8 cellular contexts compared by ENCODE assay signal in genomic region chr1:12231276-12231595, GRCh38. TPM values are rescaled to one million over a fixed set of nuclear protein-coding genes. Genes with fewer than 3 reads are reported as not detected.
DNase-seq lines count a peak whose midpoint lies in the region; ATAC-seq and TF ChIP-seq lines count a peak whose summit lies in the region.

No MANE protein-coding gene starts in this region.

- H3K4me1 Mint-ChIP-seq in T-helper 1 cell treated with Interleukin-12 subunit alpha and Interleukin-12 subunit beta and Interleukin-4 antibody, amounts not matched to agents 30 μg/mL and 1 μg/mL, for 36 hours (ENCODE audit: low read depth), result peaks cover 12% of the 10 kb centered on the region

- H3K4me3 ChIP-seq in kidney epithelial cell (ENCODE audit: low read depth, low read length) (peak overlapping the region; percentile 94), stomach smooth muscle (ENCODE audit: low read length in 2 of 2) (peak overlapping the region; percentile 85 to 93)

- H3K27me3 ChIP-seq in kidney epithelial cell (ENCODE audit: control insufficient read depth, insufficient read depth, low read length) (no peaks in the 10 kb centered on the region), stomach smooth muscle (ENCODE audit: control insufficient read depth in 1 of 2, insufficient read depth in 2 of 2, low read length in 2 of 2) (no peaks in the 10 kb centered on the region)

- peak overlapping the region; percentile 88 for H3K4me3 Mint-ChIP-seq in T-helper 1 cell treated with Interleukin-12 subunit alpha and Interleukin-12 subunit beta and Interleukin-4 antibody, amounts not matched to agents 30 μg/mL and 1 μg/mL, for 36 hours

- no peaks in the 10 kb centered on the region for H3K9me3 ChIP-seq in stomach smooth muscle (ENCODE audit: control insufficient read depth in 2 of 2, low read length in 2 of 2)

- ATAC-seq in HG02981 (IDR thresholded peaks at IDR 0.05; ENCODE audit: unreplicated experiment), result no peak

- no peak for TF ChIP-seq CTCF in kidney epithelial cell (IDR thresholded peaks at IDR 0.05; ENCODE audit: insufficient read depth, low read length, poor library complexity, severe bottlenecking)

- H3K4me1 ChIP-seq in stomach smooth muscle (ENCODE audit: control insufficient read depth, insufficient read depth, low read length), result peaks cover 6% of the 10 kb centered on the region

- H3K27ac ChIP-seq in stomach smooth muscle (ENCODE audit: low read length), result peak overlapping the region; percentile 42

- no peaks in the 10 kb centered on the region for H3K9me3 Mint-ChIP-seq in T-helper 1 cell treated with Interleukin-12 subunit alpha and Interleukin-12 subunit beta and Interleukin-4 antibody, amounts not matched to agents 30 μg/mL and 1 μg/mL, for 36 hours

- H3K27ac Mint-ChIP-seq in T-helper 1 cell treated with Interleukin-12 subunit alpha and Interleukin-12 subunit beta and Interleukin-4 antibody, amounts not matched to agents 30 μg/mL and 1 μg/mL, for 36 hours, result no peak overlapping the region

- H3K36me3 Mint-ChIP-seq in T-helper 1 cell treated with Interleukin-12 subunit alpha and Interleukin-12 subunit beta and Interleukin-4 antibody, amounts not matched to agents 30 μg/mL and 1 μg/mL, for 36 hours (ENCODE audit: low read depth), result peaks cover 10% of the 10 kb centered on the region

- peak overlapping the region; percentile 92 to 95 for H3K9ac ChIP-seq in stomach smooth muscle (ENCODE audit: low read length in 2 of 2)

- no peak for DNase-seq in T-helper 1 cell
- DNase-seq in amniotic epithelial cell (ENCODE audit: low read depth), result peak; percentile 48
- no peak for DNase-seq in kidney epithelial cell (ENCODE audit: low read depth)
- DNase-seq in A172 (ENCODE audit: low spot score), result no peak
- DNase-seq in NCI-H2081 (lab: John Stamatoyannopoulos, UW), result no peak

- peaks cover 3% of the 10 kb centered on the region for H3K27me3 Mint-ChIP-seq in T-helper 1 cell treated with Interleukin-12 subunit alpha and Interleukin-12 subunit beta and Interleukin-4 antibody, amounts not matched to agents 30 μg/mL and 1 μg/mL, for 36 hours (ENCODE audit: low read depth)

- H3K36me3 ChIP-seq in kidney epithelial cell (ENCODE audit: control insufficient read depth, insufficient read depth, low read length) (no peaks in the 10 kb centered on the region), stomach smooth muscle (ENCODE audit: control insufficient read depth in 2 of 2, insufficient read depth in 2 of 2, low read length in 2 of 2) (peaks cover 4 to 7% of the 10 kb centered on the region in 2 donors)

RNA-seq across cellular contexts. Expression of gene VPS13D, which starts 1.4 kb away (rescaled TPM):
- total RNA-seq in kidney epithelial cell, result 22.2 and 24.0 TPM in 2 replicates
- 5.8 and 6.8 TPM in 2 replicates for total RNA-seq in A172 (2014; rRNA removed; shearing (Covaris generic))
